Comparison of ENCODE assay signal across 1 cellular context in the genomic region with DNA sequence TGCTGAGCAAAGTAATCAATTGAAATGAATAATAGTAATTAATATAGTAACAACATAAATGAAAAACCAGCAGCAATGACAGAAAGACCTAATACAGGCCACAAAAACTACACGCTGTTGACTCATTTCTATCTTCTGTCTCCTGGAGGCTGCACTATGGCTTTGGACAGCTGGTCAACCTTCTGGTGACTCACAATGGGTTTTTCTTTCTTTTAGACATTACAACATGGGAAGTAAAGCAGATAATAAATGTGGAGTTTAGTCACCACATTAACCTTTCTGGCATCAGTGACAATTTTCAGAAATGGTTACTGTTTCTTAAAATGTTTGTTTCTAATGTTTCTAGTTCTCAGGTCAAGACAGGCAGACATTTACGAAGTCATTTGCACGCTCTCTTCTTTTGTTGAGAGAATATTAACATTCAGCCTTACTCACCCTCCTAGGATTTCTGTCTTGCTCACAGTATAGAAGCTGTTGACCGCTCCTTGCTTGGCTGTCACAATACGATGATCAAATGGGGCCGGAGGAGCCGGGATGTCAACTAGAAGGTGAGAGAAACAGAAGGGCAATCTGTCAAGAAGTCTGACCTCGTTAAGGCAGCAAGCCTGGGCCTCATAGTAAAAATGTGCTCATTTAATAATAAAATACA.
TF ChIP-seq lines count a peak whose summit lies in the region.

No MANE protein-coding gene starts in this region.

TF ChIP-seq in SK-N-SH, 30 proteins besides CTCF, POLR2A, EP300 and RAD21 (continued from another document):
- TF ChIP-seq, protein P1, sequence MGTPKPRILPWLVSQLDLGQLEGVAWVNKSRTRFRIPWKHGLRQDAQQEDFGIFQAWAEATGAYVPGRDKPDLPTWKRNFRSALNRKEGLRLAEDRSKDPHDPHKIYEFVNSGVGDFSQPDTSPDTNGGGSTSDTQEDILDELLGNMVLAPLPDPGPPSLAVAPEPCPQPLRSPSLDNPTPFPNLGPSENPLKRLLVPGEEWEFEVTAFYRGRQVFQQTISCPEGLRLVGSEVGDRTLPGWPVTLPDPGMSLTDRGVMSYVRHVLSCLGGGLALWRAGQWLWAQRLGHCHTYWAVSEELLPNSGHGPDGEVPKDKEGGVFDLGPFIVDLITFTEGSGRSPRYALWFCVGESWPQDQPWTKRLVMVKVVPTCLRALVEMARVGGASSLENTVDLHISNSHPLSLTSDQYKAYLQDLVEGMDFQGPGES (IDR thresholded peaks at IDR 0.05; ENCODE audit: low read depth, low read length), result no peak
- no peak for TF ChIP-seq CHD2 (IDR thresholded peaks at IDR 0.05; ENCODE audit: low read length, partially characterized antibody)
- TF ChIP-seq, protein P2, sequence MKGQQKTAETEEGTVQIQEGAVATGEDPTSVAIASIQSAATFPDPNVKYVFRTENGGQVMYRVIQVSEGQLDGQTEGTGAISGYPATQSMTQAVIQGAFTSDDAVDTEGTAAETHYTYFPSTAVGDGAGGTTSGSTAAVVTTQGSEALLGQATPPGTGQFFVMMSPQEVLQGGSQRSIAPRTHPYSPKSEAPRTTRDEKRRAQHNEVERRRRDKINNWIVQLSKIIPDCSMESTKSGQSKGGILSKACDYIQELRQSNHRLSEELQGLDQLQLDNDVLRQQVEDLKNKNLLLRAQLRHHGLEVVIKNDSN (IDR thresholded peaks at IDR 0.05; ENCODE audit: borderline replicate concordance, low read depth), result no peak
